In genomic region chr9:90102292-90102901, GRCh38 we compare ENCODE assay signal across 9 cellular contexts.
DNase-seq lines count a peak whose midpoint lies in the region; ATAC-seq and TF ChIP-seq lines count a peak whose summit lies in the region.
"Had no signal": no experiment of that assay in that cellular context is flagged by ENCODE, and none has a peak within 500 bp of the region (broad histone marks: within the 10 kb centered on the region; RNA-seq: fewer than 3 reads in every experiment).

No MANE protein-coding gene starts in this region.

- H3K4me3 ChIP-seq in GM12864 (ENCODE audit: low read depth, low read length), result no peak overlapping the region
- no peak overlapping the region for H3K4me3 ChIP-seq in psoas muscle
- H3K4me3 ChIP-seq: skin epidermis had no signal

- WGBS in psoas muscle, 3 donors, result 11 to 28% (median 15%) methylated on average over 6 of the region's 6 CpGs

- DNase-seq in GM12864 (ENCODE audit: low read depth), result peak; percentile 59
- peak; percentile 85 for DNase-seq in NCI-H1092 (lab: John Stamatoyannopoulos, UW)
- DNase-seq in SKM-1 treated with dmso at 0.1 percent for 144 hours (lab: John Stamatoyannopoulos, UW; ENCODE audit: unreplicated experiment), result peak; percentile 63
- DNase-seq in activated naive CD8-positive, alpha-beta T cell treated with anti-CD3 and anti-CD28 coated beads, Interleukin-2, amount 50 U/mL, for 16 hours (ENCODE audit: low read depth, low spot score), result peak; percentile 63
- DNase-seq in cardiac septum (ENCODE audit: low spot score), result peak; percentile 88
- peak; percentile 73 to 85 for DNase-seq in psoas muscle
- DNase-seq in foreskin melanocyte, result no peak

- no peaks in the 10 kb centered on the region for H3K27me3 ChIP-seq in psoas muscle (ENCODE audit: insufficient read depth in 3 of 3, low read length in 2 of 3)

- H3K27ac ChIP-seq in psoas muscle, result no peak overlapping the region
- H3K27ac ChIP-seq: skin epidermis had no signal

- H3K4me1 ChIP-seq in psoas muscle, result peaks cover 25% of the 10 kb centered on the region

- TF ChIP-seq CTCF in GM12864 (IDR thresholded peaks at IDR 0.05; ENCODE audit: low read depth, low read length, missing control alignments), result peak; percentile 74
- TF ChIP-seq CTCF in psoas muscle (IDR thresholded peaks at IDR 0.05), result peak; percentile 83

- no peaks in the 10 kb centered on the region for H3K36me3 ChIP-seq in psoas muscle (ENCODE audit: insufficient read depth in 1 of 2, low read depth in 1 of 2)

- H3K9me3 ChIP-seq in psoas muscle, result no peaks in the 10 kb centered on the region

- intact Hi-C loops in cardiac septum (cut with DNase I) (loop anchor here (1.0 to 10.0 kb wide), 4 partner anchors 105 to 504 kb away; no protein-coding TSS in a partner anchor), psoas muscle (cut with DNase I) (loop anchor here (1.0 to 5.0 kb wide), 2 partner anchors 225 to 504 kb away; no protein-coding TSS in a partner anchor)

- ATAC-seq in HG02610 (IDR thresholded peaks at IDR 0.05; ENCODE audit: unreplicated experiment) (peak; percentile 91), psoas muscle (peak; percentile 73 to 87 (median 78))
